In genomic region chr3:32313723-32314473, GRCh38 we compare ENCODE assay signal across 12 cellular contexts.
DNase-seq lines count a peak whose midpoint lies in the region; ATAC-seq, FAIRE-seq and TF ChIP-seq lines count a peak whose summit lies in the region.
"Had no signal": no experiment of that assay in that cellular context is flagged by ENCODE, and none has a peak within 500 bp of the region (broad histone marks: within the 10 kb centered on the region; RNA-seq: fewer than 3 reads in every experiment).

No MANE protein-coding gene starts in this region.

- H3K27me3 Mint-ChIP-seq in MCF 10A (ENCODE audit: insufficient read depth, unreplicated experiment), result no peaks in the 10 kb centered on the region
- H3K27me3 Mint-ChIP-seq in type B pancreatic cell, result peaks cover 4% of the 10 kb centered on the region

- intact Hi-C loops in MCF 10A (cut with micrococcal nuclease) (no loop called here), breast epithelium (cut with DNase I; ENCODE audit: low total_unique reads) (no loop called here)

- TF ChIP-seq POLR2A in breast epithelium (IDR thresholded peaks at IDR 0.05), result no peak
- no peak for TF ChIP-seq POLR2A in GM12891 (IDR thresholded peaks at IDR 0.05; ENCODE audit: low read depth, low read length)

- CTCF ChIA-PET in MCF 10A (lab: Yijun Ruan, JAX), result interaction anchor here (0.6 to 0.7 kb wide), 2 partner anchors 124 to 169 kb away, joined by 3 read pairs; no protein-coding TSS in a partner anchor

- no peaks in the 10 kb centered on the region for H3K27me3 ChIP-seq in breast epithelium
- H3K27me3 ChIP-seq: ascending aorta had no signal

- no TSS peak for BruUV-seq in MCF 10A (replicated peaks; lab: Mats Ljungman, UMichigan)

- peak overlapping the region; percentile 47 for H3K4me3 Mint-ChIP-seq in MCF 10A (ENCODE audit: unreplicated experiment)
- H3K4me3 Mint-ChIP-seq in type B pancreatic cell, result peak overlapping the region; percentile 4

- H3K4me1 ChIP-seq in breast epithelium, result peaks cover 0 to 6% of the 10 kb centered on the region in 2 donors
- H3K4me1 ChIP-seq: ascending aorta had no signal

- H3K4me1 Mint-ChIP-seq in MCF 10A (ENCODE audit: insufficient read depth, unreplicated experiment), result peaks cover 12% of the 10 kb centered on the region
- peaks cover 33% of the 10 kb centered on the region for H3K4me1 Mint-ChIP-seq in type B pancreatic cell (ENCODE audit: unreplicated experiment)

- POLR2A ChIA-PET in MCF 10A (lab: Yijun Ruan, JAX), result interaction anchor here (0.5 kb wide), 1 partner anchor 291 kb away, joined by 4 read pairs; no protein-coding TSS in a partner anchor

- no peaks in the 10 kb centered on the region for H3K9me3 ChIP-seq in breast epithelium
- H3K9me3 ChIP-seq: ascending aorta had no signal

- DNase-seq in MCF 10A (ENCODE audit: unreplicated experiment) (peak; percentile 64), breast epithelium (ENCODE audit: low spot score in 2 of 2) (no peak), glomerular visceral epithelial cell (ENCODE audit: extremely low spot score) (peak; percentile 23), type B pancreatic cell (ENCODE audit: extremely low spot score, unreplicated experiment) (no peak), OCI-M2 (lab: John Stamatoyannopoulos, UW; ENCODE audit: unreplicated experiment) (no peak), GM12891 (ENCODE audit: insufficient read length, low spot score) (no peak)
- peak; percentile 38 for DNase-seq in activated T-cell treated with anti-CD3 and anti-CD28 coated beads, Interleukin-2, amount 50 U/mL, for 1 hour
- DNase-seq: left cardiac atrium, SHP77 treated with DMSO at 0.1 percent for 48 hours had no signal

- H3K9me3 Mint-ChIP-seq in MCF 10A (ENCODE audit: unreplicated experiment) (no peaks in the 10 kb centered on the region), type B pancreatic cell (peaks cover 4% of the 10 kb centered on the region)

- no peak for ATAC-seq in HG03460 (IDR thresholded peaks at IDR 0.05; ENCODE audit: unreplicated experiment)

- no peaks in the 10 kb centered on the region for H3K36me3 Mint-ChIP-seq in MCF 10A (ENCODE audit: insufficient read depth, unreplicated experiment)
- peaks cover 10% of the 10 kb centered on the region for H3K36me3 Mint-ChIP-seq in type B pancreatic cell

- H3K36me3 ChIP-seq in breast epithelium, result no peaks in the 10 kb centered on the region
- H3K36me3 ChIP-seq: ascending aorta had no signal

- no peak overlapping the region for H3K4me3 ChIP-seq in breast epithelium
- H3K4me3 ChIP-seq: ascending aorta had no signal

- H3K27ac ChIP-seq in breast epithelium, result peak overlapping the region in 1 of 2 donors; percentile 36
- H3K27ac ChIP-seq: ascending aorta, HL-60 had no signal

- FAIRE-seq in GM12891 (lab: Jason Lieb, UNC), result no peak

- peak overlapping the region; percentile 69 for H3K27ac Mint-ChIP-seq in MCF 10A (ENCODE audit: low read depth, unreplicated experiment)
- peak overlapping the region; percentile 20 for H3K27ac Mint-ChIP-seq in type B pancreatic cell

- TF ChIP-seq CTCF in MCF 10A (IDR thresholded peaks at IDR 0.05; ENCODE audit: unreplicated experiment) (no peak), breast epithelium (IDR thresholded peaks at IDR 0.05) (no peak), type B pancreatic cell (conservative IDR thresholded peaks at IDR 0.05) (no peak)

TF ChIP-seq in GM12891, 5 proteins besides CTCF, POLR2A, EP300 and RAD21:
- TF ChIP-seq POU2F2 (IDR thresholded peaks at IDR 0.05; ENCODE audit: low read depth, low read length) (no peak), POLR2AphosphoS5 (IDR thresholded peaks at IDR 0.05; ENCODE audit: low read depth, low read length) (no peak), SPI1 (IDR thresholded peaks at IDR 0.05; ENCODE audit: low read depth, low read length) (no peak), PAX5 (IDR thresholded peaks at IDR 0.05; ENCODE audit: insufficient read depth, low read length, severe bottlenecking) (no peak), TAF1 (IDR thresholded peaks at IDR 0.05; ENCODE audit: low read depth, low read length) (no peak)

Comparison
In these comparisons a context has a peak if more than half of its experiments do, and no peak if none do; other contexts are left out.
1. DNase-seq: peak in MCF 10A (single experiment), activated T-cell treated with anti-CD3 and anti-CD28 coated beads, Interleukin-2, amount 50 U/mL, for 1 hour (single experiment) and glomerular visceral epithelial cell (single experiment); none in breast epithelium (0 of 2), type B pancreatic cell (single experiment), OCI-M2 (single experiment) and GM12891 (single experiment).